ENCODE assay signal across 8 cellular contexts in genomic region chr1:108897865-108898720, GRCh38. TPM values are rescaled to one million over a fixed set of nuclear protein-coding genes. Genes with fewer than 3 reads are reported as not detected.
A peak's percentile ranks its signal among the peaks of the same experiment; 100 is the strongest.
DNase-seq lines count a peak whose midpoint lies in the region; ATAC-seq, FAIRE-seq and TF ChIP-seq lines count a peak whose summit lies in the region.

No MANE protein-coding gene starts in this region.

- no peak overlapping the region for H3K27ac ChIP-seq in hepatocyte
- no peak overlapping the region for H3K27ac ChIP-seq in small intestine (ENCODE audit: low read depth in 1 of 2, low read length in 1 of 2)

- no peaks in the 10 kb centered on the region for H4K20me1 ChIP-seq in hepatocyte (ENCODE audit: insufficient read depth, poor library complexity, severe bottlenecking)

- H3K4me1 ChIP-seq in hepatocyte (ENCODE audit: insufficient read depth): no peaks in the 10 kb centered on the region
- H3K4me1 ChIP-seq in small intestine (ENCODE audit: control insufficient read depth in 2 of 2, insufficient read depth in 1 of 2, low read depth in 1 of 2, low read length in 1 of 2): no peaks in the 10 kb centered on the region

- H3K4me3 ChIP-seq in hepatocyte (no peak overlapping the region), small intestine (ENCODE audit: low read depth in 1 of 2, low read length in 2 of 2) (no peak overlapping the region)

- no peaks in the 10 kb centered on the region for H3K27me3 ChIP-seq in hepatocyte
- H3K27me3 ChIP-seq in small intestine (ENCODE audit: control insufficient read depth in 2 of 2, insufficient read depth in 2 of 2, low read length in 2 of 2): no peaks in the 10 kb centered on the region

- H3K79me2 ChIP-seq in hepatocyte: no peaks in the 10 kb centered on the region

- H3K4me2 ChIP-seq in hepatocyte: no peak overlapping the region

- peak; percentile 75 for ATAC-seq in HG03342 (IDR thresholded peaks at IDR 0.05; ENCODE audit: unreplicated experiment)
- no peak for ATAC-seq in GM21367 (IDR thresholded peaks at IDR 0.05; ENCODE audit: unreplicated experiment)

- FAIRE-seq in small intestine (lab: Jason Lieb, UNC): peak; percentile 53

- peak; percentile 15 for DNase-seq in stimulated activated CD8-positive, alpha-beta memory T cell treated with anti-CD3 and anti-CD28 coated beads, Interleukin-12 subunit alpha, Interleukin-12 subunit beta, amount 100 ng/mL, for 1 hour (ENCODE audit: low read depth)
- no peak for DNase-seq in stimulated activated CD8-positive, alpha-beta memory T cell treated with anti-CD3 and anti-CD28 coated beads, Interleukin-4, amount 100 ng/mL, for 48 hours
- DNase-seq in NCI-H774 (lab: John Stamatoyannopoulos, UW): peak; percentile 32
- DNase-seq in astrocyte of the hippocampus (ENCODE audit: low read depth, low spot score): peak; percentile 68
- peak; percentile 54 for DNase-seq in hepatocyte (ENCODE audit: low spot score)
- peak; percentile 59 for DNase-seq in small intestine

- H3K36me3 ChIP-seq in hepatocyte (replicated peaks; ENCODE audit: insufficient read depth, low read depth): no peaks in the 10 kb centered on the region
- no peaks in the 10 kb centered on the region for H3K36me3 ChIP-seq in small intestine (ENCODE audit: control insufficient read depth in 2 of 2, insufficient read depth in 2 of 2, low read length in 2 of 2)

- 66% methylated on average over 8 of the region's 8 CpGs for WGBS in hepatocyte (ENCODE audit: low lambda C conversion rate, missing lambda C conversion rate)
- WGBS in small intestine, 3 donors: 68 to 80% (median 79%) methylated on average over 8 of the region's 8 CpGs

- no peaks in the 10 kb centered on the region for H3K9me2 ChIP-seq in hepatocyte (replicated peaks; ENCODE audit: insufficient read depth)

- TF ChIP-seq CTCF in hepatocyte (IDR thresholded peaks at IDR 0.05; ENCODE audit: poor library complexity): peak; percentile 83

- H3K9me3 ChIP-seq in hepatocyte (ENCODE audit: low read depth) (no peaks in the 10 kb centered on the region), small intestine (ENCODE audit: control insufficient read depth, low read depth) (no peaks in the 10 kb centered on the region)

- no peak overlapping the region for H2AFZ ChIP-seq in hepatocyte

RNA-seq across cellular contexts. Expression of gene GPSM2, which starts 21.3 kb away (rescaled TPM):
- total RNA-seq in hepatocyte: 12.8 and 21.6 TPM in 2 replicates
- polyA plus RNA-seq in hepatocyte (7.2 and 7.3 TPM in 2 replicates), small intestine (10 to 100 TPM in 1 of 3 donors, 1 to 10 TPM in 2; 4.1 to 21.5 (median 6.9) TPM)

RNA-seq across cellular contexts. Expression of gene AKNAD1, which starts 41.2 kb away (rescaled TPM):
- total RNA-seq in hepatocyte: 0.20 and 0.80 TPM in 2 replicates
- polyA plus RNA-seq in hepatocyte (not detected in 2 replicates), small intestine (under 1 TPM in 1 of 3 donors, not detected in 2; 0.22 TPM)
